Comparison of ENCODE assay signal across 13 cellular contexts in genomic region chr5:4647056-4647455, GRCh38.
DNase-seq lines count a peak whose midpoint lies in the region; ATAC-seq and TF ChIP-seq lines count a peak whose summit lies in the region.
"Had no signal": no experiment of that assay in that cellular context is flagged by ENCODE, and none has a peak within 500 bp of the region (broad histone marks: within the 10 kb centered on the region; RNA-seq: fewer than 3 reads in every experiment).

No MANE protein-coding gene starts in this region.

- TF ChIP-seq CTCF in epithelial cell of proximal tubule (conservative IDR thresholded peaks at IDR 0.05; ENCODE audit: low read depth, low read length) = no peak
- TF ChIP-seq CTCF in nephron (IDR thresholded peaks at IDR 0.05; ENCODE audit: unreplicated experiment in 3 of 3) = no peak

- H3K4me3 ChIP-seq in epithelial cell of proximal tubule (ENCODE audit: low read depth, low read length) = no peak overlapping the region
- H3K4me3 ChIP-seq: A549, GM23248 had no signal

- no peak for ATAC-seq in stimulated activated naive B cell treated with anti-CD40 and anti-IgM and Interleukin-4, amounts not matched to agents 10 μg/mL and 1 μg/mL and 100 μg/mL, for 72 hours (replicated peaks)
- ATAC-seq in activated T-cell treated with anti-CD3 and anti-CD28 coated beads, Interleukin-2, amount 50 U/mL, for 72 hours (replicated peaks in 1 of 2) = no peak
- ATAC-seq: A549, HCT116 had no signal

- peaks cover 28% of the 10 kb centered on the region for H3K27me3 Mint-ChIP-seq in nephron (ENCODE audit: low read depth)
- no peaks in the 10 kb centered on the region for H3K27me3 Mint-ChIP-seq in stimulated activated naive B cell treated with anti-CD40 and anti-IgM and Interleukin-4, amounts not matched to agents 10 μg/mL and 1 μg/mL and 100 μg/mL, for 72 hours
- H3K27me3 Mint-ChIP-seq in activated T-cell treated with anti-CD3 and anti-CD28 coated beads, Interleukin-2, amount 50 U/mL, for 72 hours (ENCODE audit: low read depth) = no peaks in the 10 kb centered on the region
- H3K27me3 Mint-ChIP-seq: CD4-positive, alpha-beta memory T cell had no signal

- no peaks in the 10 kb centered on the region for H3K9me3 Mint-ChIP-seq in nephron
- H3K9me3 Mint-ChIP-seq in stimulated activated naive B cell treated with anti-CD40 and anti-IgM and Interleukin-4, amounts not matched to agents 10 μg/mL and 1 μg/mL and 100 μg/mL, for 72 hours = peaks cover 4 to 7% of the 10 kb centered on the region in 2 donors
- peaks cover 10 to 13% of the 10 kb centered on the region in 2 donors for H3K9me3 Mint-ChIP-seq in activated T-cell treated with anti-CD3 and anti-CD28 coated beads, Interleukin-2, amount 50 U/mL, for 72 hours

- DNase-seq in NCI-H748 (lab: John Stamatoyannopoulos, UW; ENCODE audit: unreplicated experiment) (peak; percentile 74), NCI-H748 treated with DMSO at 0.1 percent for 48 hours (lab: John Stamatoyannopoulos, UW) (no peak), epithelial cell of proximal tubule (ENCODE audit: low read depth) (peak; percentile 68), cerebellar cortex (ENCODE audit: low spot score) (no peak)
- no peak for DNase-seq in stimulated activated naive B cell treated with anti-CD40 and anti-IgM and Interleukin-4, amounts not matched to agents 10 μg/mL and 1 μg/mL and 100 μg/mL, for 72 hours
- DNase-seq in activated T-cell treated with anti-CD3 and anti-CD28 coated beads, Interleukin-2, amount 50 U/mL, for 72 hours = no peak
- DNase-seq: BE2C; CD4-positive, alpha-beta memory T cell; GF-D8; GM23248 had no signal

- H3K4me1 Mint-ChIP-seq in nephron = peaks cover 29% of the 10 kb centered on the region
- no peaks in the 10 kb centered on the region for H3K4me1 Mint-ChIP-seq in stimulated activated naive B cell treated with anti-CD40 and anti-IgM and Interleukin-4, amounts not matched to agents 10 μg/mL and 1 μg/mL and 100 μg/mL, for 72 hours
- H3K4me1 Mint-ChIP-seq in activated T-cell treated with anti-CD3 and anti-CD28 coated beads, Interleukin-2, amount 50 U/mL, for 72 hours (ENCODE audit: low read depth) = no peaks in the 10 kb centered on the region
- H3K4me1 Mint-ChIP-seq: CD4-positive, alpha-beta memory T cell had no signal

- peak overlapping the region in 1 of 3 experiments; percentile 9 for H3K4me3 Mint-ChIP-seq in nephron
- H3K4me3 Mint-ChIP-seq in stimulated activated naive B cell treated with anti-CD40 and anti-IgM and Interleukin-4, amounts not matched to agents 10 μg/mL and 1 μg/mL and 100 μg/mL, for 72 hours = no peak overlapping the region
- no peak overlapping the region for H3K4me3 Mint-ChIP-seq in activated T-cell treated with anti-CD3 and anti-CD28 coated beads, Interleukin-2, amount 50 U/mL, for 72 hours
- H3K4me3 Mint-ChIP-seq: CD4-positive, alpha-beta memory T cell had no signal

- peak overlapping the region; percentile 40 to 72 (median 46) for H3K27ac Mint-ChIP-seq in nephron
- H3K27ac Mint-ChIP-seq in stimulated activated naive B cell treated with anti-CD40 and anti-IgM and Interleukin-4, amounts not matched to agents 10 μg/mL and 1 μg/mL and 100 μg/mL, for 72 hours = no peak overlapping the region
- H3K27ac Mint-ChIP-seq in activated T-cell treated with anti-CD3 and anti-CD28 coated beads, Interleukin-2, amount 50 U/mL, for 72 hours = no peak overlapping the region
- H3K27ac Mint-ChIP-seq: CD4-positive, alpha-beta memory T cell had no signal

- no peaks in the 10 kb centered on the region for H3K36me3 Mint-ChIP-seq in nephron (ENCODE audit: low read depth)
- H3K36me3 Mint-ChIP-seq in stimulated activated naive B cell treated with anti-CD40 and anti-IgM and Interleukin-4, amounts not matched to agents 10 μg/mL and 1 μg/mL and 100 μg/mL, for 72 hours = no peaks in the 10 kb centered on the region
- no peaks in the 10 kb centered on the region for H3K36me3 Mint-ChIP-seq in activated T-cell treated with anti-CD3 and anti-CD28 coated beads, Interleukin-2, amount 50 U/mL, for 72 hours (ENCODE audit: insufficient read depth in 2 of 2)
- H3K36me3 Mint-ChIP-seq: CD4-positive, alpha-beta memory T cell had no signal

Comparison
In these comparisons a context has a peak if more than half of its experiments do, and no peak if none do; other contexts are left out.
1. DNase-seq: peak in NCI-H748 (single experiment) and epithelial cell of proximal tubule (single experiment); none in NCI-H748 treated with DMSO at 0.1 percent for 48 hours (single experiment), stimulated activated naive B cell treated with anti-CD40 and anti-IgM and Interleukin-4, amounts not matched to agents 10 μg/mL and 1 μg/mL and 100 μg/mL, for 72 hours (single experiment), activated T-cell treated with anti-CD3 and anti-CD28 coated beads, Interleukin-2, amount 50 U/mL, for 72 hours (0 of 2) and cerebellar cortex (single experiment).
2. H3K27ac Mint-ChIP-seq: peak in nephron (3 of 3); none in stimulated activated naive B cell treated with anti-CD40 and anti-IgM and Interleukin-4, amounts not matched to agents 10 μg/mL and 1 μg/mL and 100 μg/mL, for 72 hours (single experiment) and activated T-cell treated with anti-CD3 and anti-CD28 coated beads, Interleukin-2, amount 50 U/mL, for 72 hours (single experiment).